In the genomic region with DNA sequence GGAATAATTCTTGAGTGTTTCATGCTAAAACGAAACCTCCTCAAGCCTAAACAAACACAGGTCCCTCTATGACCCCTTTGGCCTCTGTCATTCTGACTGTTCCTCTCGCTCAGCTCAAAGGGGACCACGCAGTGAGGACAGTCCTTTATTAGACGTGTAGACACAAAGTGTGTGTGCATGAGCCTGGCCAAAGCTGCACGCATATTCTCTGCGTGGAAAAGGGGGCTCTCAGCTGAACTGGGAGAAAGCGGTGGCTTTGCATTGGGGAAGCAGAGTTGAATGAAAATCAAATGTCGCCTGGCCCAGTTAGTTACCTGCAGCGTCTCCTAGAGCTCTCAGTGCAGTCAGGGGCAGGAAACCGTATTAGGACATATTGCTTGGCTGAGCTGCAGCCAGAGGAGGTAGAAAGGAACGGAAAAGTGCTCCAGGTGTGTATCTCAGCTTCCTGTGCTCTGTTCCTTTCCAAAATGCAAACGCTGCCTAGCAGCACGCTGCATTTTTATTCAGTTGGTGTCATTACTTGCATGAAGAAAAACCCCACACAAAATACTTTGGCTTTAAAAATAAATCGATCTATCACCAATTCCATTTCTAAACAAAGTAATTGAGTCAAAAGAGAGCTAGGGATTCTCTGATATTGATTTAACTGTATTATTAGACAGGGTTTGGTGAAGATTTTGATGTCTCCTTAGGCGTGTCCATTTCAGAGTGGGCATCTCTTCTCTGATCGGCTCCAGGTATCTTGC, we compare ENCODE assay signal across 2 cellular contexts.
TF ChIP-seq lines count a peak whose summit lies in the region.

No MANE protein-coding gene starts in this region.

TF ChIP-seq in IMR-90, 13 proteins besides CTCF, POLR2A, EP300 and RAD21:
- TF ChIP-seq CHD1 (IDR thresholded peaks at IDR 0.05; ENCODE audit: low read depth, low read length) (no peak), RFX5 (IDR thresholded peaks at IDR 0.05; ENCODE audit: low read depth, low read length) (no peak), SMC3 (IDR thresholded peaks at IDR 0.05; ENCODE audit: low read depth, low read length) (no peak), MXI1 (IDR thresholded peaks at IDR 0.05; ENCODE audit: borderline replicate concordance, low read depth, low read length) (no peak), BHLHE40 (IDR thresholded peaks at IDR 0.05; ENCODE audit: low read depth, low read length) (no peak), CEBPB (IDR thresholded peaks at IDR 0.05; ENCODE audit: low read depth, low read length) (no peak), ELK1 (IDR thresholded peaks at IDR 0.05; ENCODE audit: borderline replicate concordance, low read depth, low read length) (no peak), RCOR1 (IDR thresholded peaks at IDR 0.05; ENCODE audit: insufficient replicate concordance, low read length) (no peak), MAFK (IDR thresholded peaks at IDR 0.05; ENCODE audit: low read depth, low read length) (no peak), NFE2L2 (IDR thresholded peaks at IDR 0.05; ENCODE audit: low read depth, low read length) (no peak)
- TF ChIP-seq, protein P1, sequence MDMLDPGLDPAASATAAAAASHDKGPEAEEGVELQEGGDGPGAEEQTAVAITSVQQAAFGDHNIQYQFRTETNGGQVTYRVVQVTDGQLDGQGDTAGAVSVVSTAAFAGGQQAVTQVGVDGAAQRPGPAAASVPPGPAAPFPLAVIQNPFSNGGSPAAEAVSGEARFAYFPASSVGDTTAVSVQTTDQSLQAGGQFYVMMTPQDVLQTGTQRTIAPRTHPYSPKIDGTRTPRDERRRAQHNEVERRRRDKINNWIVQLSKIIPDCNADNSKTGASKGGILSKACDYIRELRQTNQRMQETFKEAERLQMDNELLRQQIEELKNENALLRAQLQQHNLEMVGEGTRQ (IDR thresholded peaks at IDR 0.05; ENCODE audit: low read depth, low read length): no peak

TF ChIP-seq in K562, 482 proteins besides CTCF, POLR2A, EP300 and RAD21:
- no peak for TF ChIP-seq HCFC1 (IDR thresholded peaks at IDR 0.05; ENCODE audit: low read depth, low read length)
- TF ChIP-seq CBX8 (IDR thresholded peaks at IDR 0.05; ENCODE audit: borderline replicate concordance, extremely low read depth, low read depth, low read length, poor library complexity, severe bottlenecking): peak; percentile 28
TF ChIP-seq in K562: peak in this region for 1.
